18 cellular contexts compared by ENCODE assay signal in the genomic region with DNA sequence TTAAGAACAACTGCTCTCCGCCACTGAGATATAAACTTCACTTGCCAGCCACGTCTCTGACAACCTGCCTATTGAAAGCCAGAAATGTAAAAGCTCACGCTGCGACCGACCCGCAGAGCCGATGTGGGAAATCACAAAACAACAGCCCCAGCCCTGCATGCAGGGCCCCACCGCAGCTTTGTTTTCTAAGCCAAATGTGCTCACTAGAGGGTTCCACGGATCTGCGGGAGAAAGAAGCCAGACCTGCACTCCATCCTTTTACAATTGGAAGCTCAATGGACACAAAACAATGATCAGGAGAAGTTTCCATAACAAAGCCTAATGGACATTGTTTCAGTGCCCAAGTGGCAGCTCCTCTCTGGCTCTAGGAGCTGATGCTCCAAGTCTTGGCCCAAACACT.
"Had no signal": no experiment of that assay in that cellular context is flagged by ENCODE, and none has a peak within 500 bp of the region (broad histone marks: within the 10 kb centered on the region; RNA-seq: fewer than 3 reads in every experiment).

No MANE protein-coding gene starts in this region.

- H3K4me3 ChIP-seq: lower lobe of right lung, right atrium auricular region, sigmoid colon, spleen, thoracic aorta had no signal

- H3K27me3 Mint-ChIP-seq: effector memory CD8-positive, alpha-beta T cell; naive thymus-derived CD8-positive, alpha-beta T cell; progenitor cell of endocrine pancreas; stimulated activated memory B cell treated with anti-CD40 and anti-IgM and Interleukin-4, amounts not matched to agents 10 μg/mL and 1 μg/mL and 100 μg/mL, for 72 hours; stimulated activated naive CD8-positive, alpha-beta T cell treated with anti-CD3 and anti-CD28 coated beads, Interleukin-15, Interleukin-2, amounts not matched to agents 100 ng/mL and 50 ng/mL, for 24 hours had no signal

- H3K9ac ChIP-seq: parathyroid adenoma had no signal

- H3K4me3 Mint-ChIP-seq: effector memory CD8-positive, alpha-beta T cell; naive thymus-derived CD8-positive, alpha-beta T cell; nephron progenitor cell; stimulated activated memory B cell treated with anti-CD40 and anti-IgM and Interleukin-4, amounts not matched to agents 10 μg/mL and 1 μg/mL and 100 μg/mL, for 72 hours; stimulated activated naive CD8-positive, alpha-beta T cell treated with anti-CD3 and anti-CD28 coated beads, Interleukin-15, Interleukin-2, amounts not matched to agents 100 ng/mL and 50 ng/mL, for 24 hours had no signal

- H3K4me1 Mint-ChIP-seq: nephron progenitor cell; stimulated activated memory B cell treated with anti-CD40 and anti-IgM and Interleukin-4, amounts not matched to agents 10 μg/mL and 1 μg/mL and 100 μg/mL, for 72 hours had no signal

- H3K27me3 ChIP-seq: neutrophil, right atrium auricular region, sigmoid colon, spleen had no signal

- H2AFZ ChIP-seq: parathyroid adenoma had no signal

- DNase-seq: cerebellar nuclear complex; cortex of kidney; effector memory CD8-positive, alpha-beta T cell; erythroblast; left ventricle myocardium superior; naive thymus-derived CD8-positive, alpha-beta T cell; nephron progenitor cell; sigmoid colon; spleen; stimulated activated CD4-positive, alpha-beta T cell treated with anti-CD3 and anti-CD28 coated beads, Interleukin-4, amount 100 ng/mL, for 4 hours had no signal

- H3K9me3 Mint-ChIP-seq: effector memory CD8-positive, alpha-beta T cell; naive thymus-derived CD8-positive, alpha-beta T cell; nephron progenitor cell; stimulated activated memory B cell treated with anti-CD40 and anti-IgM and Interleukin-4, amounts not matched to agents 10 μg/mL and 1 μg/mL and 100 μg/mL, for 72 hours; stimulated activated naive CD8-positive, alpha-beta T cell treated with anti-CD3 and anti-CD28 coated beads, Interleukin-15, Interleukin-2, amounts not matched to agents 100 ng/mL and 50 ng/mL, for 24 hours had no signal

- H3K79me2 ChIP-seq: parathyroid adenoma had no signal

- H3K4me1 ChIP-seq: lower lobe of right lung, parathyroid adenoma, right atrium auricular region, sigmoid colon, spleen had no signal

- H3K27ac Mint-ChIP-seq: naive thymus-derived CD8-positive, alpha-beta T cell; nephron progenitor cell; progenitor cell of endocrine pancreas; stimulated activated memory B cell treated with anti-CD40 and anti-IgM and Interleukin-4, amounts not matched to agents 10 μg/mL and 1 μg/mL and 100 μg/mL, for 72 hours; stimulated activated naive CD8-positive, alpha-beta T cell treated with anti-CD3 and anti-CD28 coated beads, Interleukin-15, Interleukin-2, amounts not matched to agents 100 ng/mL and 50 ng/mL, for 24 hours had no signal

- H3K27ac ChIP-seq: lower lobe of right lung, neutrophil, parathyroid adenoma, right atrium auricular region, sigmoid colon, spleen, thoracic aorta had no signal

- H3K9me3 ChIP-seq: lower lobe of right lung, neutrophil, right atrium auricular region, sigmoid colon, spleen had no signal

- ATAC-seq: effector memory CD8-positive, alpha-beta T cell; left ventricle myocardium superior; naive thymus-derived CD8-positive, alpha-beta T cell; stimulated activated memory B cell treated with anti-CD40 and anti-IgM and Interleukin-4, amounts not matched to agents 10 μg/mL and 1 μg/mL and 100 μg/mL, for 72 hours had no signal
